ENCODE assay signal across 2 cellular contexts in genomic region chr3:185661772-185662171, GRCh38.
A peak's percentile ranks its signal among the peaks of the same experiment; 100 is the strongest.
TF ChIP-seq lines count a peak whose summit lies in the region.

No MANE protein-coding gene starts in this region.

TF ChIP-seq in HepG2, 621 proteins besides CTCF, POLR2A, EP300 and RAD21:
- TF ChIP-seq KLF13 (CRISPR knock-in tag; IDR thresholded peaks at IDR 0.05) (no peak), JUND (CRISPR knock-in tag; IDR thresholded peaks at IDR 0.05) (no peak), ZNF839 (CRISPR knock-in tag; IDR thresholded peaks at IDR 0.05; ENCODE audit: borderline replicate concordance) (no peak), ZBTB26 (CRISPR knock-in tag; IDR thresholded peaks at IDR 0.05; ENCODE audit: borderline replicate concordance) (no peak), POLR2AphosphoS5 (IDR thresholded peaks at IDR 0.05; ENCODE audit: low read depth, low read length) (0 out of 2 replicates have a peak, but pooled peaks have one; percentile 18), RBM22 (optimal IDR thresholded peaks at IDR 0.05; ENCODE audit: low read length) (peak; percentile 84), RFX1 (IDR thresholded peaks at IDR 0.05) (no peak), ZNF724P (CRISPR knock-in tag; IDR thresholded peaks at IDR 0.05; ENCODE audit: borderline replicate concordance) (no peak)

TF ChIP-seq in H1, 55 proteins besides CTCF, POLR2A, EP300 and RAD21:
- no peak for TF ChIP-seq SIRT6 (IDR thresholded peaks at IDR 0.05; ENCODE audit: low read length)
- peak; percentile 44; the same call in 1 of the 2 replicates for TF ChIP-seq POLR2AphosphoS5 (IDR thresholded peaks at IDR 0.05; ENCODE audit: low read depth, low read length)
- no peak for TF ChIP-seq BACH1 (IDR thresholded peaks at IDR 0.05; ENCODE audit: low read length)
- TF ChIP-seq SIX5 (IDR thresholded peaks at IDR 0.05; ENCODE audit: low read depth, low read length) = no peak
- TF ChIP-seq YY1 (IDR thresholded peaks at IDR 0.05; ENCODE audit: low read depth, low read length) = no peak
- TF ChIP-seq FOSL1 (IDR thresholded peaks at IDR 0.05; ENCODE audit: insufficient read depth, low read depth, low read length) = no peak
- TF ChIP-seq KDM1A (IDR thresholded peaks at IDR 0.05; ENCODE audit: borderline replicate concordance, low read length) = no peak
- TF ChIP-seq SIN3A (conservative IDR thresholded peaks at IDR 0.05 in 1 of 2, IDR thresholded peaks at IDR 0.05 in 1 of 2; ENCODE audit: low read depth in 1 of 2, low read length in 2 of 2) = no peak
